27 cellular contexts compared by ENCODE assay signal in genomic region chr4:80098635-80099034, GRCh38.
"Had no signal": no experiment of that assay in that cellular context is flagged by ENCODE, and none has a peak within 500 bp of the region (broad histone marks: within the 10 kb centered on the region; RNA-seq: fewer than 3 reads in every experiment).

No MANE protein-coding gene starts in this region.

- H3K9me3 Mint-ChIP-seq: endodermal cell, mesothelial cell of epicardium, nephron, neural progenitor cell, type B pancreatic cell had no signal

- H3K27ac ChIP-seq: epithelial cell of prostate, gastrocnemius medialis, neural progenitor cell, prostate gland, sigmoid colon, testis, tibial artery had no signal

- H3K4me1 ChIP-seq: gastrocnemius medialis, neural progenitor cell, prostate gland, testis had no signal

- H3K4me3 ChIP-seq: gastrocnemius medialis, lung, mucosa of descending colon, neural progenitor cell, prostate gland, right atrium auricular region, sigmoid colon, testis, tibial artery had no signal

- FAIRE-seq: colon, keratinocyte had no signal

- DNase-seq: effector CD8-positive, alpha-beta T cell; endodermal cell; foreskin fibroblast; gastrocnemius medialis; head of caudate nucleus; mesenchymal stem cell; mucosa of descending colon; naive thymus-derived CD4-positive, alpha-beta T cell; sigmoid colon; stimulated activated CD4-positive, alpha-beta T cell treated with anti-CD3 and anti-CD28 coated beads, Interleukin-2, amount 100 ng/mL, for 24 hours; stimulated activated CD4-positive, alpha-beta T cell treated with anti-CD3 and anti-CD28 coated beads, Interleukin-4, amount 100 ng/mL, for 24 hours; stimulated activated naive CD8-positive, alpha-beta T cell treated with anti-CD3 and anti-CD28 coated beads, Interleukin-15, Interleukin-2, amounts not matched to agents 100 U/mL and 50 U/mL, for 24 hours; substantia nigra; testis; tibial artery had no signal

- H3K36me3 Mint-ChIP-seq: mesothelial cell of epicardium; neural progenitor cell; stimulated activated memory B cell treated with anti-CD40 and anti-IgM and Interleukin-4, amounts not matched to agents 10 μg/mL and 1 μg/mL and 100 μg/mL, for 72 hours; type B pancreatic cell had no signal

- H2AFZ ChIP-seq: neural progenitor cell had no signal

- H3K27me3 ChIP-seq: gastrocnemius medialis, neural progenitor cell, right atrium auricular region, sigmoid colon, testis, tibial artery had no signal

- H3K27ac Mint-ChIP-seq: endodermal cell; mesothelial cell of epicardium; neural progenitor cell; stimulated activated memory B cell treated with anti-CD40 and anti-IgM and Interleukin-4, amounts not matched to agents 10 μg/mL and 1 μg/mL and 100 μg/mL, for 72 hours; type B pancreatic cell had no signal

- H3K4me2 ChIP-seq: neural progenitor cell had no signal

- H3K27me3 Mint-ChIP-seq: type B pancreatic cell had no signal

- ATAC-seq: esophagus mucosa; gastrocnemius medialis; mucosa of descending colon; naive thymus-derived CD4-positive, alpha-beta T cell; stimulated activated memory B cell treated with anti-CD40 and anti-IgM and Interleukin-4, amounts not matched to agents 10 μg/mL and 1 μg/mL and 100 μg/mL, for 72 hours; stimulated activated naive CD8-positive, alpha-beta T cell treated with anti-CD3 and anti-CD28 coated beads, Interleukin-15, Interleukin-2, amounts not matched to agents 100 U/mL and 50 U/mL, for 24 hours had no signal

- H3K9me3 ChIP-seq: gastrocnemius medialis, mucosa of descending colon, prostate gland, right atrium auricular region, sigmoid colon, testis, tibial artery had no signal

- H3K4me3 Mint-ChIP-seq: endodermal cell; mesothelial cell of epicardium; naive thymus-derived CD4-positive, alpha-beta T cell; nephron; neural progenitor cell; stimulated activated memory B cell treated with anti-CD40 and anti-IgM and Interleukin-4, amounts not matched to agents 10 μg/mL and 1 μg/mL and 100 μg/mL, for 72 hours; type B pancreatic cell had no signal

- H3K4me1 Mint-ChIP-seq: neural progenitor cell had no signal

- H3K36me3 ChIP-seq: gastrocnemius medialis, neural progenitor cell, prostate gland, right atrium auricular region, sigmoid colon, tibial artery had no signal

- H3K9ac ChIP-seq: neural progenitor cell had no signal
